2 cellular contexts compared by ENCODE assay signal in genomic region chr11:124415356-124415923, GRCh38.
TF ChIP-seq lines count a peak whose summit lies in the region.

No MANE protein-coding gene starts in this region.

TF ChIP-seq in GM12878, 131 proteins besides CTCF, POLR2A, EP300 and RAD21:
- TF ChIP-seq RAD51 (IDR thresholded peaks at IDR 0.05) (no peak), SMC3 (IDR thresholded peaks at IDR 0.05; ENCODE audit: borderline replicate concordance, low read length) (peak; percentile 51; the same call in 1 of the 2 replicates), KDM1A (IDR thresholded peaks at IDR 0.05; ENCODE audit: borderline replicate concordance) (no peak), PRDM15 (CRISPR knock-in tag; IDR thresholded peaks at IDR 0.05) (no peak), CBX3 (IDR thresholded peaks at IDR 0.05; ENCODE audit: borderline replicate concordance, low read depth) (no peak), EGR1 (IDR thresholded peaks at IDR 0.05; ENCODE audit: borderline replicate concordance in 1 of 2, low read depth in 2 of 2, low read length in 2 of 2) (no peak), NR2C1 (IDR thresholded peaks at IDR 0.05) (no peak), ZBED1 (IDR thresholded peaks at IDR 0.05; ENCODE audit: borderline replicate concordance) (no peak), STAT1 (conservative IDR thresholded peaks at IDR 0.05) (no peak), USF1 (IDR thresholded peaks at IDR 0.05; ENCODE audit: borderline replicate concordance, extremely low read length, insufficient read depth, low read depth, low read length) (no peak), MLLT1 (IDR thresholded peaks at IDR 0.05) (no peak), ZZZ3 (IDR thresholded peaks at IDR 0.05; ENCODE audit: control insufficient read depth, insufficient read length, low read depth) (no peak), ZNF384 (IDR thresholded peaks at IDR 0.05; ENCODE audit: borderline replicate concordance, low read depth, low read length) (peak; percentile 98), CHD4 (IDR thresholded peaks at IDR 0.05) (no peak), PAX5 (IDR thresholded peaks at IDR 0.05; ENCODE audit: borderline replicate concordance, low read depth, low read length) (no peak), POLR2AphosphoS5 (IDR thresholded peaks at IDR 0.05; ENCODE audit: low read length) (no peak), CHD2 (IDR thresholded peaks at IDR 0.05; ENCODE audit: borderline replicate concordance, low read depth, low read length) (no peak)

TF ChIP-seq in liver, 16 proteins besides CTCF, POLR2A, EP300 and RAD21:
- TF ChIP-seq EGR1 (IDR thresholded peaks at IDR 0.05; ENCODE audit: low read depth in 2 of 2) (no peak), ATF3 (IDR thresholded peaks at IDR 0.05) (no peak), HNF4G (IDR thresholded peaks at IDR 0.05) (no peak), NR2F2 (IDR thresholded peaks at IDR 0.05) (no peak), SP1 (IDR thresholded peaks at IDR 0.05) (no peak), YY1 (IDR thresholded peaks at IDR 0.05) (no peak), FOXA2 (IDR thresholded peaks at IDR 0.05) (no peak), RXRA (IDR thresholded peaks at IDR 0.05) (no peak), GABPA (IDR thresholded peaks at IDR 0.05 in 1 of 2, conservative IDR thresholded peaks at IDR 0.05 in 1 of 2) (no peak), ZBTB33 (IDR thresholded peaks at IDR 0.05) (no peak), JUND (IDR thresholded peaks at IDR 0.05) (no peak), TAF1 (conservative IDR thresholded peaks at IDR 0.05) (no peak), HNF4A (conservative IDR thresholded peaks at IDR 0.05) (no peak), REST (IDR thresholded peaks at IDR 0.05) (no peak), FOXA1 (IDR thresholded peaks at IDR 0.05) (no peak)
